1 cellular context compared by ENCODE assay signal in the genomic region with DNA sequence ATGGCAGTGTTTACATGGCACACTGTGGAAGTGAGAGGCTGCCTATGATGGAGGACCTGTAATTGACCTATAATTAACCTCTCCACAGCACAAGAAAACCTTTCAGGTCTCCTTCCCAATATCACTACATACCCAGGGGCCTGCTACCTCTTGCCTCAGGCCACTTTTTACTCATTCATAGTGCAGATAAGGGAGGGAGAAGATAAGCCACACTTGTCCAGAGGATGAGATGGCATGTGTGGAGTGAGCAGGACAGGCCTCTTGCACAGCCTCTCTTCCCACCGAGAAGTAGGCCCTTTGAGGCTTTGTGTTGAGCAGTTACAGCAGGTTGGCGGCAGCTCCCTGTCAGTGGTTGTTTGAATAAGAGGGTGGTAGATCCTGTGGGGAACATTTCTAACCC.
A peak's percentile ranks its signal among the peaks of the same experiment; 100 is the strongest.
TF ChIP-seq lines count a peak whose summit lies in the region.

No MANE protein-coding gene starts in this region.

TF ChIP-seq in K562, 482 proteins besides CTCF, POLR2A, EP300 and RAD21 (continued from another document):
- TF ChIP-seq NR4A1 (CRISPR knock-in tag; IDR thresholded peaks at IDR 0.05) (no peak), NR4A1 (tag; IDR thresholded peaks at IDR 0.05) (0 out of 2 replicates have a peak, but pooled peaks have one; percentile 68), NBN (IDR thresholded peaks at IDR 0.05; ENCODE audit: low read depth) (peak; percentile 71; the same call in 1 of the 2 replicates), NFIC (IDR thresholded peaks at IDR 0.05) (peak; percentile 51), MYC (IDR thresholded peaks at IDR 0.05; ENCODE audit: low read depth, low read length) (peak; percentile 56; the same call in 1 of the 2 replicates), MYC (CRISPR knock-in tag; IDR thresholded peaks at IDR 0.05; ENCODE audit: borderline replicate concordance, low read depth) (no peak), TEAD1 (CRISPR knock-in tag; IDR thresholded peaks at IDR 0.05) (0 out of 4 replicates have a peak, but pooled peaks of 1 of the 2 experiments have one; percentile 53), ZNF354B (CRISPR knock-in tag; IDR thresholded peaks at IDR 0.05) (no peak), MAFK (IDR thresholded peaks at IDR 0.05; ENCODE audit: low read length) (0 out of 2 replicates have a peak, but pooled peaks have one; percentile 35), LEF1 (IDR thresholded peaks at IDR 0.05) (peak; percentile 63; the same call in 1 of the 2 replicates), CEBPB (tag; IDR thresholded peaks at IDR 0.05) (peak; percentile 52)
- TF ChIP-seq, protein P1, sequence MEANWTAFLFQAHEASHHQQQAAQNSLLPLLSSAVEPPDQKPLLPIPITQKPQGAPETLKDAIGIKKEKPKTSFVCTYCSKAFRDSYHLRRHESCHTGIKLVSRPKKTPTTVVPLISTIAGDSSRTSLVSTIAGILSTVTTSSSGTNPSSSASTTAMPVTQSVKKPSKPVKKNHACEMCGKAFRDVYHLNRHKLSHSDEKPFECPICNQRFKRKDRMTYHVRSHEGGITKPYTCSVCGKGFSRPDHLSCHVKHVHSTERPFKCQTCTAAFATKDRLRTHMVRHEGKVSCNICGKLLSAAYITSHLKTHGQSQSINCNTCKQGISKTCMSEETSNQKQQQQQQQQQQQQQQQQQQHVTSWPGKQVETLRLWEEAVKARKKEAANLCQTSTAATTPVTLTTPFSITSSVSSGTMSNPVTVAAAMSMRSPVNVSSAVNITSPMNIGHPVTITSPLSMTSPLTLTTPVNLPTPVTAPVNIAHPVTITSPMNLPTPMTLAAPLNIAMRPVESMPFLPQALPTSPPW (CRISPR knock-in tag; IDR thresholded peaks at IDR 0.05), result peak; percentile 17; the same call in 1 of the 2 replicates
